27 cellular contexts compared by ENCODE assay signal in genomic region chr10:34999532-34999931, GRCh38.
"Had no signal": no experiment of that assay in that cellular context is flagged by ENCODE, and none has a peak within 500 bp of the region (broad histone marks: within the 10 kb centered on the region; RNA-seq: fewer than 3 reads in every experiment).

No MANE protein-coding gene starts in this region.

- H3K27ac Mint-ChIP-seq: endodermal cell; memory B cell; natural killer cell; stimulated activated naive B cell treated with anti-CD40 and anti-IgM and Interleukin-4, amounts not matched to agents 10 μg/mL and 1 μg/mL and 100 μg/mL, for 72 hours; stimulated activated naive CD8-positive, alpha-beta T cell treated with anti-CD3 and anti-CD28 coated beads, Interleukin-15, Interleukin-2, amounts not matched to agents 100 ng/mL and 50 ng/mL, for 24 hours had no signal

- H3K27me3 Mint-ChIP-seq: memory B cell; stimulated activated naive B cell treated with anti-CD40 and anti-IgM and Interleukin-4, amounts not matched to agents 10 μg/mL and 1 μg/mL and 100 μg/mL, for 72 hours; stimulated activated naive CD8-positive, alpha-beta T cell treated with anti-CD3 and anti-CD28 coated beads, Interleukin-15, Interleukin-2, amounts not matched to agents 100 ng/mL and 50 ng/mL, for 24 hours had no signal

- H3K36me3 Mint-ChIP-seq: memory B cell, natural killer cell had no signal

- H3K4me3 Mint-ChIP-seq: endodermal cell; memory B cell; natural killer cell; stimulated activated naive B cell treated with anti-CD40 and anti-IgM and Interleukin-4, amounts not matched to agents 10 μg/mL and 1 μg/mL and 100 μg/mL, for 72 hours; stimulated activated naive CD8-positive, alpha-beta T cell treated with anti-CD3 and anti-CD28 coated beads, Interleukin-15, Interleukin-2, amounts not matched to agents 100 ng/mL and 50 ng/mL, for 24 hours had no signal

- H3K9ac ChIP-seq: parathyroid adenoma had no signal

- H3K4me2 ChIP-seq: hepatocyte had no signal

- H3K4me3 ChIP-seq: gastroesophageal sphincter, heart left ventricle, hepatocyte, left ventricle myocardium inferior, lung, prostate gland, sigmoid colon, spleen, thoracic aorta, tibial nerve, upper lobe of right lung, uterus had no signal

- FAIRE-seq: colon, kidney had no signal

- H3K36me3 ChIP-seq: heart left ventricle, left ventricle myocardium inferior, prostate gland, sigmoid colon, thoracic aorta, upper lobe of right lung, uterus had no signal

- DNase-seq: effector CD8-positive, alpha-beta T cell; endodermal cell; foreskin keratinocyte; heart left ventricle; kidney; left cardiac atrium; left ventricle myocardium inferior; natural killer cell; right cardiac atrium; sigmoid colon; spleen; stimulated activated CD4-positive, alpha-beta T cell treated with anti-CD3 and anti-CD28 coated beads, Interleukin-4, amount 100 ng/mL, for 4 hours; stimulated activated naive B cell treated with anti-CD40 and anti-IgM and Interleukin-4, amounts not matched to agents 10 μg/mL and 1 μg/mL and 100 μg/mL, for 72 hours; upper lobe of right lung; uterus had no signal

- H3K9me3 ChIP-seq: gastroesophageal sphincter, heart left ventricle, left ventricle myocardium inferior, prostate gland, sigmoid colon, spleen, thoracic aorta, tibial nerve, upper lobe of right lung, uterus had no signal

- H3K27me3 ChIP-seq: foreskin keratinocyte, gastroesophageal sphincter, heart left ventricle, hepatocyte, sigmoid colon, spleen, tibial nerve, upper lobe of right lung, uterus had no signal

- H3K79me2 ChIP-seq: hepatocyte, parathyroid adenoma had no signal

- H2AFZ ChIP-seq: hepatocyte, parathyroid adenoma had no signal

- H3K27ac ChIP-seq: epithelial cell of prostate, foreskin keratinocyte, gastroesophageal sphincter, heart left ventricle, hepatocyte, left ventricle myocardium inferior, parathyroid adenoma, prostate gland, sigmoid colon, spleen, thoracic aorta, tibial nerve, upper lobe of right lung, uterus had no signal

- ATAC-seq: esophagus mucosa; foreskin keratinocyte; gastroesophageal sphincter; heart left ventricle; left cardiac atrium; natural killer cell; right cardiac atrium; stimulated activated naive B cell treated with anti-CD40 and anti-IgM and Interleukin-4, amounts not matched to agents 10 μg/mL and 1 μg/mL and 100 μg/mL, for 72 hours; upper lobe of right lung had no signal

- H3K9me3 Mint-ChIP-seq: endodermal cell; memory B cell; natural killer cell; stimulated activated naive B cell treated with anti-CD40 and anti-IgM and Interleukin-4, amounts not matched to agents 10 μg/mL and 1 μg/mL and 100 μg/mL, for 72 hours; stimulated activated naive CD8-positive, alpha-beta T cell treated with anti-CD3 and anti-CD28 coated beads, Interleukin-15, Interleukin-2, amounts not matched to agents 100 ng/mL and 50 ng/mL, for 24 hours had no signal

- H3K4me1 ChIP-seq: parathyroid adenoma, prostate gland, uterus had no signal
